Comparison of ENCODE assay signal across 1 cellular context in the genomic region with DNA sequence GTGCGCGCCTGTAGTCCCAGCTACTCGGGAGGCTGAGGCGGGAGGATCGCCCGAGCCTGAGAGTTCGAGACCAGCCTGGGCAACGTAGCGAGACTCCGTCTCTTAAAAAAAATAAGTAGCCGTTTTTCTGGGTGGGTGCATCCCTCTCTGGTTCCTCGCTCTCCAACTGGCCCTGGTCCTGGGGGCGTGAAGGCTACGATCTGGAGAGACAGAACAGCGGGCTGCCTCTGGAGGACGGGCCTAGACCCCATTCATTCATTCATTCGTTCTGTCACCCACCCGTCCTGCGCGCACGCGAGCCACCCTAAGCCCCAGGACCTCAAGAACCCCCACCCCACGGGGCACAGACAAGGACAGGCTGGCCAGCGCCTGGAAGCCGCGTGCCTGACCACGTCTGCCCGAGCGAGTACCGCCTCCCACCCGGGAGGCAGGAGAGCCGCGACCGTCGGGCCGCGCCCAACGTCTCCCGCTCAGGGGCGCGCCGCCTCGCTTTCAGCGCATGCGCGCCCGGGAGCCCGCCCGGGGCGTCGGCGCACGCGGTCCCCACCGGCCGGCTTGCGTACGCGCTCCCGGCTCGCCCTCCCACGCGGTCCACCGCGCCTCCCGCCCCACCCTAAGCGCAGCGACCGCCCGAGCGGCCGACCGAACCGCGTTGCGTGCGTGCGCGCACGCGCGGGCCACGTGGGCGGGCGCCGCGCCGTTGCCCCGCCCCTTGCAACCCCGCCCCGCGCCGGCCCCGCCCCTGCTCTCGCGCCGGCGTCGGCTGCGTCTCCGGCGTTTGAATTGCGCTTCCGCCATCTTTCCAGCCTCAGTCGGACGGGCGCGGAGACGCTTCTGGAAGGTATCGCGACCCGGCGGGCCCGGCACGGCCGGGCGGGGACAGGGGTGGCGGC.
TF ChIP-seq lines count a peak whose summit lies in the region.

RAN (plus strand) TSS at position 781 of the 893 bp plus-strand sequence. CDS start 528 bp downstream, outside the sequence.

TF ChIP-seq in HepG2, 621 proteins besides CTCF, POLR2A, EP300 and RAD21 (continued from another document and continues in another):
- TF ChIP-seq, protein P1, sequence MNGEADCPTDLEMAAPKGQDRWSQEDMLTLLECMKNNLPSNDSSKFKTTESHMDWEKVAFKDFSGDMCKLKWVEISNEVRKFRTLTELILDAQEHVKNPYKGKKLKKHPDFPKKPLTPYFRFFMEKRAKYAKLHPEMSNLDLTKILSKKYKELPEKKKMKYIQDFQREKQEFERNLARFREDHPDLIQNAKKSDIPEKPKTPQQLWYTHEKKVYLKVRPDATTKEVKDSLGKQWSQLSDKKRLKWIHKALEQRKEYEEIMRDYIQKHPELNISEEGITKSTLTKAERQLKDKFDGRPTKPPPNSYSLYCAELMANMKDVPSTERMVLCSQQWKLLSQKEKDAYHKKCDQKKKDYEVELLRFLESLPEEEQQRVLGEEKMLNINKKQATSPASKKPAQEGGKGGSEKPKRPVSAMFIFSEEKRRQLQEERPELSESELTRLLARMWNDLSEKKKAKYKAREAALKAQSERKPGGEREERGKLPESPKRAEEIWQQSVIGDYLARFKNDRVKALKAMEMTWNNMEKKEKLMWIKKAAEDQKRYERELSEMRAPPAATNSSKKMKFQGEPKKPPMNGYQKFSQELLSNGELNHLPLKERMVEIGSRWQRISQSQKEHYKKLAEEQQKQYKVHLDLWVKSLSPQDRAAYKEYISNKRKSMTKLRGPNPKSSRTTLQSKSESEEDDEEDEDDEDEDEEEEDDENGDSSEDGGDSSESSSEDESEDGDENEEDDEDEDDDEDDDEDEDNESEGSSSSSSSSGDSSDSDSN (CRISPR knock-in tag; IDR thresholded peaks at IDR 0.05) = peak; percentile 54; the same call in 1 of the 2 replicates
- 0 out of 2 replicates have a peak, but pooled peaks have one; percentile 65 for TF ChIP-seq MAF1 (CRISPR knock-in tag; IDR thresholded peaks at IDR 0.05; ENCODE audit: borderline replicate concordance)
- no peak; the same call in none of the 2 replicates for TF ChIP-seq ZNF749 (CRISPR knock-in tag; IDR thresholded peaks at IDR 0.05; ENCODE audit: borderline replicate concordance)
- TF ChIP-seq SP2 (CRISPR knock-in tag; IDR thresholded peaks at IDR 0.05) = peak; percentile 29; the same call in 1 of the 2 replicates
- peak; percentile 96; the same call in 1 of the 2 replicates for TF ChIP-seq KLF12 (CRISPR knock-in tag; IDR thresholded peaks at IDR 0.05; ENCODE audit: borderline replicate concordance)
- peak; percentile 91 for TF ChIP-seq ETS1 (CRISPR knock-in tag; IDR thresholded peaks at IDR 0.05)
- no peak for TF ChIP-seq GTF2F1 (IDR thresholded peaks at IDR 0.05; ENCODE audit: low read length)
- no peak for TF ChIP-seq SIX1 (CRISPR knock-in tag; IDR thresholded peaks at IDR 0.05; ENCODE audit: borderline replicate concordance)
- TF ChIP-seq ZNF761 (CRISPR knock-in tag; conservative IDR thresholded peaks at IDR 0.05) = no peak
- TF ChIP-seq NR1H2 (CRISPR knock-in tag; IDR thresholded peaks at IDR 0.05; ENCODE audit: borderline replicate concordance, low read depth) = peak; percentile 52; the same call in 1 of the 2 replicates
- TF ChIP-seq, protein P2, sequence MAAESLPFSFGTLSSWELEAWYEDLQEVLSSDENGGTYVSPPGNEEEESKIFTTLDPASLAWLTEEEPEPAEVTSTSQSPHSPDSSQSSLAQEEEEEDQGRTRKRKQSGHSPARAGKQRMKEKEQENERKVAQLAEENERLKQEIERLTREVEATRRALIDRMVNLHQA (CRISPR knock-in tag; IDR thresholded peaks at IDR 0.05) = no peak
- TF ChIP-seq ZNF546 (CRISPR knock-in tag; conservative IDR thresholded peaks at IDR 0.05) = no peak
- no peak for TF ChIP-seq ELF4 (CRISPR knock-in tag; IDR thresholded peaks at IDR 0.05; ENCODE audit: borderline replicate concordance)
- 0 out of 2 replicates have a peak, but pooled peaks have one; percentile 30 for TF ChIP-seq ZBTB38 (CRISPR knock-in tag; IDR thresholded peaks at IDR 0.05)
- TF ChIP-seq IKZF5 (CRISPR knock-in tag; IDR thresholded peaks at IDR 0.05) = peak; percentile 32; the same call in 1 of the 2 replicates
- TF ChIP-seq HOXA9 (CRISPR knock-in tag; IDR thresholded peaks at IDR 0.05; ENCODE audit: borderline replicate concordance) = peak; percentile 92; the same call in 1 of the 2 replicates
- TF ChIP-seq ZNF616 (CRISPR knock-in tag; IDR thresholded peaks at IDR 0.05; ENCODE audit: low read depth) = peak; percentile 57; the same call in 1 of the 2 replicates
- no peak for TF ChIP-seq ZNF12 (CRISPR knock-in tag; IDR thresholded peaks at IDR 0.05)
- TF ChIP-seq ZNF20 (CRISPR knock-in tag; IDR thresholded peaks at IDR 0.05) = no peak
- no peak for TF ChIP-seq ZKSCAN5 (CRISPR knock-in tag; IDR thresholded peaks at IDR 0.05)
- TF ChIP-seq SMAD1 (CRISPR knock-in tag; IDR thresholded peaks at IDR 0.05; ENCODE audit: borderline replicate concordance, low read depth) = no peak
- TF ChIP-seq NBN (conservative IDR thresholded peaks at IDR 0.05) = no peak
- TF ChIP-seq ZNF678 (CRISPR knock-in tag; IDR thresholded peaks at IDR 0.05) = no peak
- TF ChIP-seq, protein P3, sequence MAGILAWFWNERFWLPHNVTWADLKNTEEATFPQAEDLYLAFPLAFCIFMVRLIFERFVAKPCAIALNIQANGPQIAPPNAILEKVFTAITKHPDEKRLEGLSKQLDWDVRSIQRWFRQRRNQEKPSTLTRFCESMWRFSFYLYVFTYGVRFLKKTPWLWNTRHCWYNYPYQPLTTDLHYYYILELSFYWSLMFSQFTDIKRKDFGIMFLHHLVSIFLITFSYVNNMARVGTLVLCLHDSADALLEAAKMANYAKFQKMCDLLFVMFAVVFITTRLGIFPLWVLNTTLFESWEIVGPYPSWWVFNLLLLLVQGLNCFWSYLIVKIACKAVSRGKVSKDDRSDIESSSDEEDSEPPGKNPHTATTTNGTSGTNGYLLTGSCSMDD (CRISPR knock-in tag; IDR thresholded peaks at IDR 0.05) = no peak
- TF ChIP-seq ZNF354B (CRISPR knock-in tag; IDR thresholded peaks at IDR 0.05) = no peak
- no peak; the same call in 1 of the 2 replicates for TF ChIP-seq CSRNP2 (CRISPR knock-in tag; conservative IDR thresholded peaks at IDR 0.05; ENCODE audit: low read depth)
- no peak for TF ChIP-seq ZNF572 (CRISPR knock-in tag; IDR thresholded peaks at IDR 0.05)
- peak; percentile 88 for TF ChIP-seq YY1 (IDR thresholded peaks at IDR 0.05; ENCODE audit: insufficient read depth, insufficient replicate concordance, low read depth, low read length)
- no peak for TF ChIP-seq MAZ (IDR thresholded peaks at IDR 0.05; ENCODE audit: borderline replicate concordance, low read depth, low read length)
- peak; percentile 77 for TF ChIP-seq MAZ (CRISPR knock-in tag; IDR thresholded peaks at IDR 0.05; ENCODE audit: low read depth)
- TF ChIP-seq ARNT (IDR thresholded peaks at IDR 0.05) = no peak
- peak; percentile 75; the same call in 1 of the 2 replicates for TF ChIP-seq GMEB1 (CRISPR knock-in tag; IDR thresholded peaks at IDR 0.05; ENCODE audit: borderline replicate concordance)
- no peak for TF ChIP-seq ZFP36L1 (CRISPR knock-in tag; IDR thresholded peaks at IDR 0.05)
- TF ChIP-seq ZNF549 (CRISPR knock-in tag; IDR thresholded peaks at IDR 0.05) = 0 out of 2 replicates have a peak, but pooled peaks have one; percentile 69
- TF ChIP-seq SRSF9 (IDR thresholded peaks at IDR 0.05; ENCODE audit: borderline replicate concordance, insufficient read depth, low read depth, low read length, poor library complexity, severe bottlenecking) = no peak
- no peak for TF ChIP-seq DPF2 (CRISPR knock-in tag; IDR thresholded peaks at IDR 0.05; ENCODE audit: borderline replicate concordance, low read depth)
- TF ChIP-seq ZNF644 (CRISPR knock-in tag; IDR thresholded peaks at IDR 0.05; ENCODE audit: low read depth) = no peak
- TF ChIP-seq DR1 (CRISPR knock-in tag; IDR thresholded peaks at IDR 0.05) = peak; percentile 51; the same call in 1 of the 2 replicates
- peak; percentile 40 for TF ChIP-seq ZFX (CRISPR knock-in tag; IDR thresholded peaks at IDR 0.05; ENCODE audit: low read depth)
- peak; percentile 86; the same call in 1 of the 2 replicates for TF ChIP-seq DMAP1 (CRISPR knock-in tag; IDR thresholded peaks at IDR 0.05)
- TF ChIP-seq, protein P4, sequence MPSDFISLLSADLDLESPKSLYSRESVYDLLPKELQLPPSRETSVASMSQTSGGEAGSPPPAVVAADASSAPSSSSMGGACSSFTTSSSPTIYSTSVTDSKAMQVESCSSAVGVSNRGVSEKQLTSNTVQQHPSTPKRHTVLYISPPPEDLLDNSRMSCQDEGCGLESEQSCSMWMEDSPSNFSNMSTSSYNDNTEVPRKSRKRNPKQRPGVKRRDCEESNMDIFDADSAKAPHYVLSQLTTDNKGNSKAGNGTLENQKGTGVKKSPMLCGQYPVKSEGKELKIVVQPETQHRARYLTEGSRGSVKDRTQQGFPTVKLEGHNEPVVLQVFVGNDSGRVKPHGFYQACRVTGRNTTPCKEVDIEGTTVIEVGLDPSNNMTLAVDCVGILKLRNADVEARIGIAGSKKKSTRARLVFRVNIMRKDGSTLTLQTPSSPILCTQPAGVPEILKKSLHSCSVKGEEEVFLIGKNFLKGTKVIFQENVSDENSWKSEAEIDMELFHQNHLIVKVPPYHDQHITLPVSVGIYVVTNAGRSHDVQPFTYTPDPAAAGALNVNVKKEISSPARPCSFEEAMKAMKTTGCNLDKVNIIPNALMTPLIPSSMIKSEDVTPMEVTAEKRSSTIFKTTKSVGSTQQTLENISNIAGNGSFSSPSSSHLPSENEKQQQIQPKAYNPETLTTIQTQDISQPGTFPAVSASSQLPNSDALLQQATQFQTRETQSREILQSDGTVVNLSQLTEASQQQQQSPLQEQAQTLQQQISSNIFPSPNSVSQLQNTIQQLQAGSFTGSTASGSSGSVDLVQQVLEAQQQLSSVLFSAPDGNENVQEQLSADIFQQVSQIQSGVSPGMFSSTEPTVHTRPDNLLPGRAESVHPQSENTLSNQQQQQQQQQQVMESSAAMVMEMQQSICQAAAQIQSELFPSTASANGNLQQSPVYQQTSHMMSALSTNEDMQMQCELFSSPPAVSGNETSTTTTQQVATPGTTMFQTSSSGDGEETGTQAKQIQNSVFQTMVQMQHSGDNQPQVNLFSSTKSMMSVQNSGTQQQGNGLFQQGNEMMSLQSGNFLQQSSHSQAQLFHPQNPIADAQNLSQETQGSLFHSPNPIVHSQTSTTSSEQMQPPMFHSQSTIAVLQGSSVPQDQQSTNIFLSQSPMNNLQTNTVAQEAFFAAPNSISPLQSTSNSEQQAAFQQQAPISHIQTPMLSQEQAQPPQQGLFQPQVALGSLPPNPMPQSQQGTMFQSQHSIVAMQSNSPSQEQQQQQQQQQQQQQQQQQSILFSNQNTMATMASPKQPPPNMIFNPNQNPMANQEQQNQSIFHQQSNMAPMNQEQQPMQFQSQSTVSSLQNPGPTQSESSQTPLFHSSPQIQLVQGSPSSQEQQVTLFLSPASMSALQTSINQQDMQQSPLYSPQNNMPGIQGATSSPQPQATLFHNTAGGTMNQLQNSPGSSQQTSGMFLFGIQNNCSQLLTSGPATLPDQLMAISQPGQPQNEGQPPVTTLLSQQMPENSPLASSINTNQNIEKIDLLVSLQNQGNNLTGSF (CRISPR knock-in tag; IDR thresholded peaks at IDR 0.05) = peak; percentile 87
- TF ChIP-seq LBX2 (CRISPR knock-in tag; IDR thresholded peaks at IDR 0.05; ENCODE audit: borderline replicate concordance) = no peak
